Comparison of ENCODE assay signal across 30 cellular contexts in genomic region chr20:14913896-14914295, GRCh38.
"Had no signal": no experiment of that assay in that cellular context is flagged by ENCODE, and none has a peak within 500 bp of the region (broad histone marks: within the 10 kb centered on the region; RNA-seq: fewer than 3 reads in every experiment).

No MANE protein-coding gene starts in this region.

- H3K9me3 ChIP-seq: ovary, psoas muscle, right lobe of liver, sigmoid colon, suprapubic skin, testis, tibial artery, transverse colon, upper lobe of left lung, vagina had no signal

- FAIRE-seq: small intestine, urothelium cell line had no signal

- H3K27ac ChIP-seq: ovary, parathyroid adenoma, psoas muscle, right lobe of liver, sigmoid colon, suprapubic skin, testis, tibial artery, transverse colon, upper lobe of left lung, vagina had no signal

- H3K27ac Mint-ChIP-seq: naive thymus-derived CD4-positive, alpha-beta T cell; natural killer cell; nephron progenitor cell; progenitor cell of endocrine pancreas; stimulated activated memory B cell treated with anti-CD40 and anti-IgM and Interleukin-4, amounts not matched to agents 10 μg/mL and 1 μg/mL and 100 μg/mL, for 72 hours; stimulated activated naive CD8-positive, alpha-beta T cell treated with anti-CD3 and anti-CD28 coated beads, Interleukin-15, amount 100 ng/mL, for 72 hours had no signal

- H3K9me3 Mint-ChIP-seq: nephron progenitor cell; neural crest cell; stimulated activated memory B cell treated with anti-CD40 and anti-IgM and Interleukin-4, amounts not matched to agents 10 μg/mL and 1 μg/mL and 100 μg/mL, for 72 hours had no signal

- H3K9ac ChIP-seq: parathyroid adenoma had no signal

- H3K36me3 ChIP-seq: ovary, right lobe of liver, sigmoid colon, suprapubic skin, tibial artery, transverse colon, upper lobe of left lung, vagina had no signal

- H3K27me3 ChIP-seq: ovary, right lobe of liver, sigmoid colon, suprapubic skin, testis, tibial artery, transverse colon, upper lobe of left lung, vagina had no signal

- H3K4me3 Mint-ChIP-seq: naive thymus-derived CD4-positive, alpha-beta T cell; natural killer cell; nephron progenitor cell; neural crest cell; stimulated activated memory B cell treated with anti-CD40 and anti-IgM and Interleukin-4, amounts not matched to agents 10 μg/mL and 1 μg/mL and 100 μg/mL, for 72 hours; stimulated activated naive CD8-positive, alpha-beta T cell treated with anti-CD3 and anti-CD28 coated beads, Interleukin-15, amount 100 ng/mL, for 72 hours had no signal

- H3K4me3 ChIP-seq: ovary, psoas muscle, right lobe of liver, sigmoid colon, suprapubic skin, testis, tibial artery, transverse colon, upper lobe of left lung, vagina had no signal

- H3K79me2 ChIP-seq: parathyroid adenoma had no signal

- H2AFZ ChIP-seq: parathyroid adenoma had no signal

- H3K4me1 ChIP-seq: right lobe of liver, testis, tibial artery, transverse colon, upper lobe of left lung had no signal

- DNase-seq: naive thymus-derived CD4-positive, alpha-beta T cell; natural killer cell; nephron progenitor cell; occipital lobe; ovary; posterior cingulate gyrus; psoas muscle; right cardiac atrium; right lobe of liver; sigmoid colon; small intestine; stimulated activated CD4-positive, alpha-beta T cell treated with anti-CD3 and anti-CD28 coated beads, Interleukin-15, amount 100 ng/mL, for 24 hours; stimulated activated CD4-positive, alpha-beta T cell treated with anti-CD3 and anti-CD28 coated beads, Interleukin-4, amount 100 ng/mL, for 1 hour; stimulated activated CD4-positive, alpha-beta T cell treated with anti-CD3 and anti-CD28 coated beads, Interleukin-4, amount 100 ng/mL, for 4 hours; stimulated activated CD8-positive, alpha-beta memory T cell treated with anti-CD3 and anti-CD28 coated beads, Interleukin-4, amount 100 ng/mL, for 48 hours; stimulated activated naive CD4-positive, alpha-beta T cell; stimulated activated naive CD8-positive, alpha-beta T cell treated with anti-CD3 and anti-CD28 coated beads, Interleukin-15, amount 100 ng/mL, for 72 hours; stimulated activated naive CD8-positive, alpha-beta T cell treated with anti-CD3 and anti-CD28 coated beads, Interleukin-15, Interleukin-2, amounts not matched to agents 100 U/mL and 50 U/mL, for 24 hours; substantia nigra; testis; tibial artery; transverse colon; upper lobe of left lung had no signal

- ATAC-seq: naive thymus-derived CD4-positive, alpha-beta T cell; natural killer cell; psoas muscle; right cardiac atrium; right lobe of liver; stimulated activated memory B cell treated with anti-CD40 and anti-IgM and Interleukin-4, amounts not matched to agents 10 μg/mL and 1 μg/mL and 100 μg/mL, for 72 hours; stimulated activated naive CD8-positive, alpha-beta T cell treated with anti-CD3 and anti-CD28 coated beads, Interleukin-15, amount 100 ng/mL, for 72 hours; stimulated activated naive CD8-positive, alpha-beta T cell treated with anti-CD3 and anti-CD28 coated beads, Interleukin-15, Interleukin-2, amounts not matched to agents 100 U/mL and 50 U/mL, for 24 hours had no signal

- H3K4me1 Mint-ChIP-seq: naive thymus-derived CD4-positive, alpha-beta T cell; natural killer cell; stimulated activated memory B cell treated with anti-CD40 and anti-IgM and Interleukin-4, amounts not matched to agents 10 μg/mL and 1 μg/mL and 100 μg/mL, for 72 hours; stimulated activated naive CD8-positive, alpha-beta T cell treated with anti-CD3 and anti-CD28 coated beads, Interleukin-15, amount 100 ng/mL, for 72 hours had no signal

- H3K36me3 Mint-ChIP-seq: naive thymus-derived CD4-positive, alpha-beta T cell; natural killer cell; stimulated activated memory B cell treated with anti-CD40 and anti-IgM and Interleukin-4, amounts not matched to agents 10 μg/mL and 1 μg/mL and 100 μg/mL, for 72 hours had no signal

- H3K27me3 Mint-ChIP-seq: naive thymus-derived CD4-positive, alpha-beta T cell; progenitor cell of endocrine pancreas; stimulated activated memory B cell treated with anti-CD40 and anti-IgM and Interleukin-4, amounts not matched to agents 10 μg/mL and 1 μg/mL and 100 μg/mL, for 72 hours; stimulated activated naive CD8-positive, alpha-beta T cell treated with anti-CD3 and anti-CD28 coated beads, Interleukin-15, amount 100 ng/mL, for 72 hours had no signal
